ENCODE assay signal across 8 cellular contexts in the genomic region with DNA sequence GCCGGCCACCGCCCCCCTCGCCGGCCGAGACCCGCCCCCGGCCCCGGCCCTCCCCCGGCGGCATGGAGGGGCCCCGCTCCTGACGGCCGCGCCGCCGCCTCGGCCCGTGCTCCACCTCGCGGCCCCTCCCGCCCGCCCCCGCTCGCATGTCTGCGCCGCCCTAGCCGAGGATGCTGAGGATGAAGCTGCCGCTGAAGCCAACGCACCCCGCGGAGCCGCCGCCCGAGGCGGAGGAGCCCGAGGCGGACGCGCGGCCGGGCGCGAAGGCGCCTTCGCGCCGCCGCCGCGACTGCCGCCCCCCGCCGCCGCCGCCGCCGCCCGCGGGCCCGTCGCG. TPM values are rescaled to one million over a fixed set of nuclear protein-coding genes. Genes with fewer than 3 reads are reported as not detected.
DNase-seq lines count a peak whose midpoint lies in the region; TF ChIP-seq lines count a peak whose summit lies in the region.

No MANE protein-coding gene starts in this region.

- TF ChIP-seq POLR2A in Peyer's patch (IDR thresholded peaks at IDR 0.05), result no peak

- H3K27ac ChIP-seq in Peyer's patch, result peak overlapping the region; percentile 95 to 100 (median 96)
- H3K27ac ChIP-seq in skeletal muscle tissue (ENCODE audit: low read depth, low read length), result peak overlapping the region; percentile 94

- peak overlapping the region in 1 of 3 donors; percentile 89 for H3K9ac ChIP-seq in skeletal muscle tissue (ENCODE audit: low read depth in 1 of 3, low read length in 3 of 3)

- H3K4me1 ChIP-seq in Peyer's patch (peaks cover 0 to 27% (median 8%) of the 10 kb centered on the region in 4 donors), skeletal muscle tissue (ENCODE audit: control insufficient read depth in 3 of 3, insufficient read depth in 3 of 3, low read length in 3 of 3) (peaks cover 9 to 22% (median 12%) of the 10 kb centered on the region in 3 donors)

- DNase-seq in Peyer's patch, result no peak
- DNase-seq in foreskin fibroblast, result no peak
- no peak for DNase-seq in stimulated activated naive CD4-positive, alpha-beta T cell treated with Interleukin-2 at 50 U/mL for 16 hours (lab: John Stamatoyannopoulos, UW)
- DNase-seq in NCI-H1105 treated with DMSO at 0.1 percent for 48 hours (lab: John Stamatoyannopoulos, UW), result no peak
- no peak for DNase-seq in NCI-H187 (lab: John Stamatoyannopoulos, UW)
- DNase-seq in CD1c-positive myeloid dendritic cell (ENCODE audit: extremely low spot score), result no peak

- no peaks in the 10 kb centered on the region for H3K27me3 ChIP-seq in Peyer's patch
- H3K27me3 ChIP-seq in skeletal muscle tissue (ENCODE audit: control insufficient read depth in 3 of 3, insufficient read depth in 3 of 3, low read length in 3 of 3), result no peaks in the 10 kb centered on the region

- H3K4me3 ChIP-seq in GM08714 (ENCODE audit: low read length) (peak overlapping the region; percentile 69; the same call in 1 of the 2 replicates), Peyer's patch (peak overlapping the region; percentile 76 to 89 (median 85)), foreskin fibroblast (ENCODE audit: low read depth in 1 of 2, low read length in 2 of 2) (peak overlapping the region; percentile 75 to 84), skeletal muscle tissue (ENCODE audit: low read length in 3 of 3) (peak overlapping the region in 1 of 3 donors; percentile 81)

- H3K36me3 ChIP-seq in Peyer's patch (no peaks in the 10 kb centered on the region), skeletal muscle tissue (ENCODE audit: control insufficient read depth in 3 of 3, insufficient read depth in 3 of 3, low read length in 3 of 3) (no peaks in the 10 kb centered on the region)

- TF ChIP-seq CTCF in Peyer's patch (IDR thresholded peaks at IDR 0.05) (no peak), foreskin fibroblast (IDR thresholded peaks at IDR 0.05; ENCODE audit: low read depth, low read length) (no peak)

- no peaks in the 10 kb centered on the region for H3K9me3 ChIP-seq in Peyer's patch
- no peaks in the 10 kb centered on the region for H3K9me3 ChIP-seq in skeletal muscle tissue (ENCODE audit: control insufficient read depth in 3 of 3, low read length in 3 of 3)

RNA-seq across cellular contexts. Expression of a gene that starts 0.4 kb away (rescaled TPM):
- 10 to 100 TPM; 35.6 to 54.5 (median 37.2) TPM for total RNA-seq in Peyer's patch
- 7.8 TPM for total RNA-seq in skeletal muscle tissue
